1 cellular context compared by ENCODE assay signal in the genomic region with DNA sequence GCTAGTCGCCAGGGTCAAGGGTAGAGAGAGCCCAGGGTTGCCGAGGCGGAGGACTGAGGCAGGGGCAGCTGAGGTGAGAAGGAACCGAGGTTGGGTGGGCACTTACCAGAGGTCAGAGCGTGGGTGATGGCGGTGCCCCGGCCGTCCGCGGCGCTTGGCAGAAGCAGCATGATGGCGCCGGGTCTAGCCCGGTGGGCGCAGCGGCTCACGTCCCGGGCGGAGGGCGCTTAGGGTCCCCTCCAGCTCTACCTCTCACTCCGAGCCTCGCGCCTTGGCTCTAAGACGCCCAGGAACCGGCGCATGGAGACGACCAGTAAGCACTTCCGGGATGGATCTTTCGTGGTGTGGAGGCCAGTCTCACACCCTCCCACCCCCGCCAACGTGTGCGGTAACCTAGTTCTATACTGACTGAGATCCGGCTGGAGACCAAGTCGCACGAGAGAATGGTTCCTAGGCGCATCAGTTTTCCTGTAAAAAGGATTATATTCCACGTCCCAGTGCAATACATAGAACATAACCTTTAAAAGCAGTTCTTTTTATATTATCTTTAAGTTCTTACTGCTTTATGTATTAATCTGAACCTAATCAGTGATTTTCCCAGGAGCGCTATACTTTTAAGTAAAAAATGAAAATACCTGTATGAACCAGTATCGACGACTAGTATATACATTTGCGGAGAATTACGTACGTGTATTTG.
TF ChIP-seq lines count a peak whose summit lies in the region.

A gene with protein sequence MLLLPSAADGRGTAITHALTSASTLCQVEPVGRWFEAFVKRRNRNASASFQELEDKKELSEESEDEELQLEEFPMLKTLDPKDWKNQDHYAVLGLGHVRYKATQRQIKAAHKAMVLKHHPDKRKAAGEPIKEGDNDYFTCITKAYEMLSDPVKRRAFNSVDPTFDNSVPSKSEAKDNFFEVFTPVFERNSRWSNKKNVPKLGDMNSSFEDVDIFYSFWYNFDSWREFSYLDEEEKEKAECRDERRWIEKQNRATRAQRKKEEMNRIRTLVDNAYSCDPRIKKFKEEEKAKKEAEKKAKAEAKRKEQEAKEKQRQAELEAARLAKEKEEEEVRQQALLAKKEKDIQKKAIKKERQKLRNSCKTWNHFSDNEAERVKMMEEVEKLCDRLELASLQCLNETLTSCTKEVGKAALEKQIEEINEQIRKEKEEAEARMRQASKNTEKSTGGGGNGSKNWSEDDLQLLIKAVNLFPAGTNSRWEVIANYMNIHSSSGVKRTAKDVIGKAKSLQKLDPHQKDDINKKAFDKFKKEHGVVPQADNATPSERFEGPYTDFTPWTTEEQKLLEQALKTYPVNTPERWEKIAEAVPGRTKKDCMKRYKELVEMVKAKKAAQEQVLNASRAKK (minus strand): TSS at position 315 of the 697 bp plus-strand sequence. CDS start 145 bp downstream, at position 170.

TF ChIP-seq in GM12878, 131 proteins besides CTCF, POLR2A, EP300 and RAD21 (continued from another document):
- TF ChIP-seq E2F4 (IDR thresholded peaks at IDR 0.05; ENCODE audit: low read depth, low read length) (0 out of 2 replicates have a peak, but pooled peaks have one; percentile 31), MAX (IDR thresholded peaks at IDR 0.05; ENCODE audit: low read depth, low read length) (peak; percentile 92), NFIC (IDR thresholded peaks at IDR 0.05; ENCODE audit: low read depth, low read length) (no peak), RCOR1 (conservative IDR thresholded peaks at IDR 0.05; ENCODE audit: low read depth, low read length) (no peak), NR2C1 (IDR thresholded peaks at IDR 0.05) (peak; percentile 92), RAD51 (IDR thresholded peaks at IDR 0.05) (peak; percentile 39; the same call in 1 of the 2 replicates), YBX1 (IDR thresholded peaks at IDR 0.05) (no peak), ZNF622 (IDR thresholded peaks at IDR 0.05) (no peak), HDGF (IDR thresholded peaks at IDR 0.05) (peak; percentile 66; the same call in 1 of the 2 replicates), ASH2L (IDR thresholded peaks at IDR 0.05; ENCODE audit: borderline replicate concordance, low read depth) (peak; percentile 93; the same call in 1 of the 2 replicates), ZNF274 (IDR thresholded peaks at IDR 0.05; ENCODE audit: insufficient read depth, insufficient read length) (no peak), ATF3 (IDR thresholded peaks at IDR 0.05; ENCODE audit: borderline replicate concordance, extremely low read depth, low read depth, low read length) (no peak), HCFC1 (IDR thresholded peaks at IDR 0.05; ENCODE audit: low read length) (peak; percentile 84), SUPT20H (IDR thresholded peaks at IDR 0.05; ENCODE audit: borderline replicate concordance, control insufficient read depth, low read depth, low read length) (no peak), CHD4 (IDR thresholded peaks at IDR 0.05) (no peak), POLR2AphosphoS5 (IDR thresholded peaks at IDR 0.05; ENCODE audit: low read length) (peak; percentile 92), SIN3A (IDR thresholded peaks at IDR 0.05; ENCODE audit: low read depth, low read length) (peak; percentile 92), CUX1 (IDR thresholded peaks at IDR 0.05; ENCODE audit: insufficient replicate concordance, low read depth, low read length) (no peak)
- TF ChIP-seq, protein P1, sequence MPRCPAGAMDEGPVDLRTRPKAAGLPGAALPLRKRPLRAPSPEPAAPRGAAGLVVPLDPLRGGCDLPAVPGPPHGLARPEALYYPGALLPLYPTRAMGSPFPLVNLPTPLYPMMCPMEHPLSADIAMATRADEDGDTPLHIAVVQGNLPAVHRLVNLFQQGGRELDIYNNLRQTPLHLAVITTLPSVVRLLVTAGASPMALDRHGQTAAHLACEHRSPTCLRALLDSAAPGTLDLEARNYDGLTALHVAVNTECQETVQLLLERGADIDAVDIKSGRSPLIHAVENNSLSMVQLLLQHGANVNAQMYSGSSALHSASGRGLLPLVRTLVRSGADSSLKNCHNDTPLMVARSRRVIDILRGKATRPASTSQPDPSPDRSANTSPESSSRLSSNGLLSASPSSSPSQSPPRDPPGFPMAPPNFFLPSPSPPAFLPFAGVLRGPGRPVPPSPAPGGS (IDR thresholded peaks at IDR 0.05; ENCODE audit: borderline replicate concordance, insufficient read depth, low read depth, low read length, poor library complexity, severe bottlenecking), result peak; percentile 16
